10 cellular contexts compared by ENCODE assay signal in genomic region chr11:6670202-6670830, GRCh38.
"Had no signal": no experiment of that assay in that cellular context is flagged by ENCODE, and none has a peak within 500 bp of the region (broad histone marks: within the 10 kb centered on the region; RNA-seq: fewer than 3 reads in every experiment).

No MANE protein-coding gene starts in this region.

- ATAC-seq: activated CD4-positive, CD25-positive, alpha-beta regulatory T cell treated with anti-CD3 and anti-CD28 coated beads, Interleukin-2, amount 50 U/mL, for 24 hours; left colon had no signal

- DNase-seq: dorsolateral prefrontal cortex; esophagus squamous epithelium; foreskin fibroblast; head of caudate nucleus; left colon; midbrain; retina; stimulated activated CD4-positive, alpha-beta T cell treated with anti-CD3 and anti-CD28 coated beads, Interleukin-15, amount 100 ng/mL, for 24 hours; stimulated activated CD4-positive, alpha-beta T cell treated with anti-CD3 and anti-CD28 coated beads, Interleukin-4, amount 100 ng/mL, for 4 hours had no signal
